21 cellular contexts compared by ENCODE assay signal in genomic region chr9:31605164-31605563, GRCh38.
"Had no signal": no experiment of that assay in that cellular context is flagged by ENCODE, and none has a peak within 500 bp of the region (broad histone marks: within the 10 kb centered on the region; RNA-seq: fewer than 3 reads in every experiment).

No MANE protein-coding gene starts in this region.

- H3K4me3 Mint-ChIP-seq: mesothelial cell of epicardium, naive B cell had no signal

- H3K27me3 ChIP-seq: dorsolateral prefrontal cortex, esophagus squamous epithelium, gastrocnemius medialis, heart right ventricle, left lung had no signal

- H3K9me3 ChIP-seq: esophagus squamous epithelium, gastrocnemius medialis, heart right ventricle, left lung, lower lobe of right lung, mucosa of descending colon had no signal

- H3K9me3 Mint-ChIP-seq: mesothelial cell of epicardium, naive B cell had no signal

- DNase-seq: dermis blood vessel endothelial cell; dorsolateral prefrontal cortex; effector CD4-positive, alpha-beta T cell; effector memory CD4-positive, alpha-beta T cell; esophagus squamous epithelium; foreskin melanocyte; gastrocnemius medialis; glutamatergic neuron; head of caudate nucleus; heart right ventricle; hippocampal formation; left cardiac atrium; left lung; left ventricle myocardium superior; lower lobe of right lung; mesenchymal stem cell; mucosa of descending colon; naive B cell had no signal

- H3K27ac Mint-ChIP-seq: mesothelial cell of epicardium, naive B cell had no signal

- H3K4me1 Mint-ChIP-seq: mesothelial cell of epicardium, naive B cell had no signal

- H3K27ac ChIP-seq: coronary artery, dorsolateral prefrontal cortex, esophagus squamous epithelium, gastrocnemius medialis, heart right ventricle, left lung, lower lobe of right lung had no signal

- ATAC-seq: esophagus mucosa, gastrocnemius medialis, heart right ventricle, left cardiac atrium, left lung, left ventricle myocardium superior, lower lobe of right lung, mucosa of descending colon had no signal

- H3K4me3 ChIP-seq: coronary artery, dorsolateral prefrontal cortex, esophagus squamous epithelium, gastrocnemius medialis, heart right ventricle, left lung, lower lobe of right lung, mucosa of descending colon had no signal

- H3K4me1 ChIP-seq: esophagus squamous epithelium, heart right ventricle, left lung, lower lobe of right lung had no signal

- H3K36me3 ChIP-seq: esophagus squamous epithelium, gastrocnemius medialis, heart right ventricle, left lung, lower lobe of right lung had no signal
